Comparison of ENCODE assay signal across 8 cellular contexts in the genomic region with DNA sequence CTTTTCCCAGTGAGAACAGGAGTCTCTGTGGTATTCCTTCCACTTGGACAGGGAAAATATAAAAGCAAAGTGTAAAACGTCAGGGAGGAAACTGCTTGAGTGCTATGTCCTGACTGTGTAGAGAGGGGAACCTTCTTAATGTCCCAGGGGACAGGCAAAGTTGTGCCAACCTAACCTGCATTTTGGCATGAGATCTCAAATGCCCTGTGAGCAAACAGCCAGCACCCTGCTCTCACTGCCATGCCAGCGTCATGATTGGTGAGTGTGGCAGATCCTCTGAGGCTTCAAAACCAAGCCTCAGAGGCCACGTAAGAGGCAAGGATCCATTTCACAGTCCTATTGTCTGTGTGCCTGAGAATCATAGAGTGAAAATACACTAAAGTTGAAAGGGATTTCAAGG.
"Had no signal": no experiment of that assay in that cellular context is flagged by ENCODE, and none has a peak within 500 bp of the region (broad histone marks: within the 10 kb centered on the region; RNA-seq: fewer than 3 reads in every experiment).

No MANE protein-coding gene starts in this region.

- H3K4me3 ChIP-seq: dorsolateral prefrontal cortex, gastrocnemius medialis, heart right ventricle had no signal

- H3K9me3 ChIP-seq: gastrocnemius medialis, heart right ventricle, neutrophil had no signal

- H3K27me3 ChIP-seq: dorsolateral prefrontal cortex, gastrocnemius medialis, heart right ventricle, neutrophil had no signal

- H3K4me1 ChIP-seq: gastrocnemius medialis had no signal

- ATAC-seq: gastrocnemius medialis, sciatic nerve had no signal

- DNase-seq: dorsolateral prefrontal cortex, gastrocnemius medialis, heart right ventricle, left cardiac atrium, mammary epithelial cell had no signal

- H3K36me3 ChIP-seq: gastrocnemius medialis, heart right ventricle, neutrophil had no signal

- FAIRE-seq: astrocyte had no signal

- H3K27ac ChIP-seq: dorsolateral prefrontal cortex, gastrocnemius medialis, heart right ventricle, neutrophil had no signal
